In genomic region chr5:53473644-53474043, GRCh38 we compare ENCODE assay signal across 29 cellular contexts. TPM values are rescaled to one million over a fixed set of nuclear protein-coding genes. Genes with fewer than 3 reads are reported as not detected.
"Had no signal": no experiment of that assay in that cellular context is flagged by ENCODE, and none has a peak within 500 bp of the region (broad histone marks: within the 10 kb centered on the region; RNA-seq: fewer than 3 reads in every experiment).

No MANE protein-coding gene starts in this region.

- H3K9me3 Mint-ChIP-seq: nephron progenitor cell; stimulated activated naive B cell treated with anti-CD40 and anti-IgM and Interleukin-4, amounts not matched to agents 10 μg/mL and 1 μg/mL and 100 μg/mL, for 72 hours had no signal

- H3K27me3 ChIP-seq: brain microvascular endothelial cell, foreskin keratinocyte, sigmoid colon, thyroid gland, upper lobe of left lung had no signal

- H3K4me3 ChIP-seq: coronary artery, dorsolateral prefrontal cortex, prostate gland, sigmoid colon, stomach, thyroid gland, upper lobe of left lung had no signal

- DNase-seq: activated CD4-positive, alpha-beta T cell treated with anti-CD3 and anti-CD28 coated beads for 48 hours; activated CD4-positive, alpha-beta T cell treated with anti-CD3 and anti-CD28 coated beads, Interleukin-2, amount 50 U/mL, for 48 hours; activated CD8-positive, alpha-beta memory T cell treated with anti-CD3 and anti-CD28 coated beads for 24 hours; activated effector memory CD4-positive, alpha-beta T cell treated with Interleukin-2 at 50 U/mL for 16 hours; activated naive CD4-positive, alpha-beta T cell treated with Interleukin-2 at 50 U/mL for 16 hours; anterior cingulate cortex; brain microvascular endothelial cell; dorsolateral prefrontal cortex; effector memory CD4-positive, alpha-beta T cell; erythroblast; foreskin keratinocyte; left ventricle myocardium superior; mammary epithelial cell; nephron progenitor cell; retina; sigmoid colon; stimulated activated CD4-positive, alpha-beta T cell treated with anti-CD3 and anti-CD28 coated beads, Interleukin-15, amount 100 ng/mL, for 24 hours; stimulated activated CD4-positive, alpha-beta T cell treated with anti-CD3 and anti-CD28 coated beads, Interleukin-2, amount 100 ng/mL, for 24 hours; stimulated activated naive B cell treated with anti-CD40 and anti-IgM and Interleukin-4, amounts not matched to agents 10 μg/mL and 1 μg/mL and 100 μg/mL, for 72 hours; stomach; thyroid gland; upper lobe of left lung; WERI-Rb-1 had no signal

- H3K9me3 ChIP-seq: neutrophil, prostate gland, sigmoid colon, stomach, thyroid gland, upper lobe of left lung had no signal

- H3K36me3 Mint-ChIP-seq: activated naive CD8-positive, alpha-beta T cell; stimulated activated naive B cell treated with anti-CD40 and anti-IgM and Interleukin-4, amounts not matched to agents 10 μg/mL and 1 μg/mL and 100 μg/mL, for 72 hours had no signal

- H3K4me1 ChIP-seq: prostate gland, thyroid gland had no signal

- H3K4me3 Mint-ChIP-seq: activated naive CD8-positive, alpha-beta T cell; nephron progenitor cell; stimulated activated naive B cell treated with anti-CD40 and anti-IgM and Interleukin-4, amounts not matched to agents 10 μg/mL and 1 μg/mL and 100 μg/mL, for 72 hours had no signal

- ATAC-seq: activated CD4-positive, CD25-positive, alpha-beta regulatory T cell treated with anti-CD3 and anti-CD28 coated beads, Interleukin-2, amount 50 U/mL, for 24 hours; foreskin keratinocyte; left ventricle myocardium superior; stimulated activated naive B cell treated with anti-CD40 and anti-IgM and Interleukin-4, amounts not matched to agents 10 μg/mL and 1 μg/mL and 100 μg/mL, for 72 hours had no signal

- H3K27ac ChIP-seq: brain microvascular endothelial cell, coronary artery, dorsolateral prefrontal cortex, foreskin keratinocyte, neutrophil, prostate gland, sigmoid colon, stomach, thyroid gland, upper lobe of left lung, WERI-Rb-1 had no signal

- H3K27ac Mint-ChIP-seq: activated naive CD8-positive, alpha-beta T cell; nephron progenitor cell; stimulated activated naive B cell treated with anti-CD40 and anti-IgM and Interleukin-4, amounts not matched to agents 10 μg/mL and 1 μg/mL and 100 μg/mL, for 72 hours had no signal

- H3K36me3 ChIP-seq: brain microvascular endothelial cell, neutrophil, prostate gland, sigmoid colon, stomach, thyroid gland, upper lobe of left lung, WERI-Rb-1 had no signal

RNA-seq across cellular contexts. Expression of gene FST, which starts 6.8 kb away (rescaled TPM):
- total RNA-seq: T-helper 1 cell treated with Interleukin-12 subunit alpha and Interleukin-12 subunit beta and Interleukin-4 antibody, amounts not matched to agents 30 ng/mL and 1 ng/mL, for 36 hours had no signal
